In genomic region chr14:71398450-71398849, GRCh38 we compare ENCODE assay signal across 14 cellular contexts.
DNase-seq lines count a peak whose midpoint lies in the region; ATAC-seq, FAIRE-seq and TF ChIP-seq lines count a peak whose summit lies in the region.
"Had no signal": no experiment of that assay in that cellular context is flagged by ENCODE, and none has a peak within 500 bp of the region (broad histone marks: within the 10 kb centered on the region; RNA-seq: fewer than 3 reads in every experiment).

No MANE protein-coding gene starts in this region.

- H3K4me1 ChIP-seq in MM.1S (ENCODE audit: low read length) (no peaks in the 10 kb centered on the region), mucosa of rectum (ENCODE audit: control insufficient read depth in 2 of 2, insufficient read depth in 2 of 2, low read length in 2 of 2) (no peaks in the 10 kb centered on the region), small intestine (ENCODE audit: control insufficient read depth in 2 of 2, insufficient read depth in 1 of 2, low read depth in 1 of 2, low read length in 1 of 2) (no peaks in the 10 kb centered on the region)

- TF ChIP-seq POLR2A in erythroblast (IDR thresholded peaks at IDR 0.05; ENCODE audit: low read length), result no peak

- H3K9me3 ChIP-seq in MM.1S (replicated peaks; ENCODE audit: insufficient read depth, low read length) (no peaks in the 10 kb centered on the region), mucosa of rectum (ENCODE audit: control insufficient read depth in 2 of 2, low read length in 2 of 2) (no peaks in the 10 kb centered on the region), small intestine (ENCODE audit: control insufficient read depth, low read depth) (no peaks in the 10 kb centered on the region)
- H3K9me3 ChIP-seq: pancreas had no signal

- no peak overlapping the region for H3K9ac ChIP-seq in MM.1S (ENCODE audit: low read length)
- no peak overlapping the region for H3K9ac ChIP-seq in mucosa of rectum (ENCODE audit: low read depth in 1 of 2, low read length in 2 of 2)

- peak overlapping the region; percentile 25; the same call in 1 of the 2 replicates for H3K27ac ChIP-seq in MM.1S (ENCODE audit: low read length)
- peak overlapping the region; percentile 8 to 20 for H3K27ac ChIP-seq in mucosa of rectum (ENCODE audit: low read depth in 2 of 2, low read length in 2 of 2)
- peak overlapping the region in 1 of 2 donors; percentile 29 for H3K27ac ChIP-seq in small intestine (ENCODE audit: low read depth in 1 of 2, low read length in 1 of 2)
- H3K27ac ChIP-seq: cardiac muscle cell had no signal

- H2AFZ ChIP-seq in MM.1S (ENCODE audit: low read length), result no peak overlapping the region

- no peak for TF ChIP-seq CTCF in MM.1S (IDR thresholded peaks at IDR 0.05; ENCODE audit: low read length)

- FAIRE-seq in small intestine (lab: Jason Lieb, UNC), result no peak

- H3K36me3 ChIP-seq in MM.1S (replicated peaks; ENCODE audit: insufficient read depth, low read length) (no peaks in the 10 kb centered on the region), mucosa of rectum (ENCODE audit: control insufficient read depth in 2 of 2, insufficient read depth in 2 of 2, low read length in 2 of 2) (no peaks in the 10 kb centered on the region), small intestine (ENCODE audit: control insufficient read depth in 2 of 2, insufficient read depth in 2 of 2, low read length in 2 of 2) (no peaks in the 10 kb centered on the region)
- H3K36me3 ChIP-seq: cardiac muscle cell, pancreas had no signal

- DNase-seq in MM.1S, result no peak
- DNase-seq in SKM-1 treated with dmso at 0.1 percent for 144 hours (lab: John Stamatoyannopoulos, UW; ENCODE audit: unreplicated experiment), result no peak
- no peak for DNase-seq in small intestine
- DNase-seq in erythroblast (lab: John Stamatoyannopoulos, UW), result no peak
- DNase-seq in head of caudate nucleus, result no peak
- DNase-seq: Calu3; NCI-H510A; pancreas; stimulated activated CD4-positive, alpha-beta T cell treated with anti-CD3 and anti-CD28 coated beads, Interleukin-2, amount 100 ng/mL, for 48 hours had no signal

- H3K79me2 ChIP-seq in MM.1S (ENCODE audit: low read length), result no peaks in the 10 kb centered on the region; the same call in 1 of the 2 replicates

- no peaks in the 10 kb centered on the region for H3K9me2 ChIP-seq in MM.1S (replicated peaks; ENCODE audit: insufficient read depth, low read length)

- 85 to 91% (median 89%) methylated on average over 3 of the region's 3 CpGs for WGBS in small intestine, 3 donors

- H3K4me3 ChIP-seq in MM.1S (ENCODE audit: low read length) (no peak overlapping the region), mucosa of rectum (ENCODE audit: low read length in 2 of 2) (no peak overlapping the region), small intestine (ENCODE audit: low read depth in 1 of 2, low read length in 2 of 2) (no peak overlapping the region)
- H3K4me3 ChIP-seq: cardiac muscle cell, pancreas had no signal

- no peaks in the 10 kb centered on the region for H4K20me1 ChIP-seq in MM.1S (ENCODE audit: insufficient read depth, low read length)

- ATAC-seq in GM18519 (IDR thresholded peaks at IDR 0.05; ENCODE audit: low FRiP score, unreplicated experiment), result peak; percentile 5
- peak; percentile 13 for ATAC-seq in GM21737 (IDR thresholded peaks at IDR 0.05; ENCODE audit: unreplicated experiment)
- ATAC-seq: SK-N-SH treated with all-trans-retinoic acid at 6 μM for 48 hours had no signal

- H3F3A ChIP-seq in MM.1S (ENCODE audit: insufficient read depth, low read length), result no peaks in the 10 kb centered on the region

- intact Hi-C loops in head of caudate nucleus (cut with DNase I), result no loop called here

- no peak overlapping the region for H3K4me2 ChIP-seq in MM.1S (ENCODE audit: low read depth, low read length)

- H3K27me3 ChIP-seq in MM.1S (replicated peaks; ENCODE audit: insufficient read depth, low read length) (no peaks in the 10 kb centered on the region), mucosa of rectum (ENCODE audit: control insufficient read depth in 2 of 2, insufficient read depth in 2 of 2, low read length in 2 of 2) (no peaks in the 10 kb centered on the region), small intestine (ENCODE audit: control insufficient read depth in 2 of 2, insufficient read depth in 2 of 2, low read length in 2 of 2) (no peaks in the 10 kb centered on the region)
- H3K27me3 ChIP-seq: cardiac muscle cell, pancreas had no signal
